Comparison of ENCODE assay signal across 8 cellular contexts in the genomic region with DNA sequence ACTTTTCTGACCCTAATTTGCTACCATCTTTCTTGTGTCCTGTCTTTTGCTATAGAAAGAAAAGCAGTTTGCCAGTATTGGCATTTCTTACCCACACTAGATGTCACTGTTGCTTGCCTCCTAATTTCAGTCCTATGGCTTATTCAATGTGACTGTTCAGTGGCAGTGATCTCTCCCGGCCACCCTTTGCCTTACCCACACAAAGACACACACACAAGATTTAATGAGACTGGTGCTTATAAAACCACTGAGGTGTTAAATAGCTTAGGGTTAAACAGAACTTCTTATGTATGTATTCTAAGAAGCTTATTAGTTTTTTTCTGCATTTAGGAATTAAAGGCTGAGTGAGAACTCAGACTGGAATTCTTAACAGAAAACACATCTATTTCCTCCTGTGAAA.
DNase-seq lines count a peak whose midpoint lies in the region; ATAC-seq and TF ChIP-seq lines count a peak whose summit lies in the region.

No MANE protein-coding gene starts in this region.

- POLR2A ChIA-PET in activated CD4-positive, alpha-beta memory T cell treated with anti-CD3 and anti-CD28 coated beads, Interleukin-2, amount 10 ng/mL, durations not matched to agents 7 days and 5 days (lab: Charles Lee) = no interaction called here

- H3K4me3 ChIP-seq in BE2C (ENCODE audit: low read depth, low read length) = no peak overlapping the region

- DNase-seq in BE2C = peak; percentile 28
- DNase-seq in NCI-H1048 (lab: John Stamatoyannopoulos, UW) = peak; percentile 48
- peak; percentile 74 for DNase-seq in SHP77 treated with DMSO at 0.1 percent for 48 hours (lab: John Stamatoyannopoulos, UW)
- DNase-seq in foreskin melanocyte = peak; percentile 49
- peak; percentile 85 for DNase-seq in superior temporal gyrus (ENCODE audit: extremely low spot score)
- DNase-seq in activated CD4-positive, alpha-beta memory T cell treated with anti-CD3 and anti-CD28 coated beads, Interleukin-2, amount 10 ng/mL, durations not matched to agents 7 days and 5 days = no peak

- no peaks in the 10 kb centered on the region; the same call in 1 of the 2 replicates for H3K9me3 ChIP-seq in BE2C

- H3K27me3 Mint-ChIP-seq in activated CD4-positive, alpha-beta memory T cell treated with anti-CD3 and anti-CD28 coated beads, Interleukin-2, amount 10 ng/mL, durations not matched to agents 7 days and 5 days = no peaks in the 10 kb centered on the region

- H3K27ac Mint-ChIP-seq in activated CD4-positive, alpha-beta memory T cell treated with anti-CD3 and anti-CD28 coated beads, Interleukin-2, amount 10 ng/mL, durations not matched to agents 7 days and 5 days = no peak overlapping the region

- CTCF ChIA-PET in activated CD4-positive, alpha-beta memory T cell treated with anti-CD3 and anti-CD28 coated beads, Interleukin-2, amount 10 ng/mL, durations not matched to agents 7 days and 5 days (lab: Charles Lee) = no interaction called here

- peak; percentile 50 for ATAC-seq in GM21576 (IDR thresholded peaks at IDR 0.05; ENCODE audit: unreplicated experiment)
- ATAC-seq in HG02840 (IDR thresholded peaks at IDR 0.05; ENCODE audit: low FRiP score, unreplicated experiment) = no peak

- no peaks in the 10 kb centered on the region for H3K36me3 Mint-ChIP-seq in activated CD4-positive, alpha-beta memory T cell treated with anti-CD3 and anti-CD28 coated beads, Interleukin-2, amount 10 ng/mL, durations not matched to agents 7 days and 5 days (ENCODE audit: low read depth)

- no peaks in the 10 kb centered on the region for H3K27me3 ChIP-seq in BE2C

- no peaks in the 10 kb centered on the region for H3K4me1 ChIP-seq in BE2C

- H3K9me3 Mint-ChIP-seq in activated CD4-positive, alpha-beta memory T cell treated with anti-CD3 and anti-CD28 coated beads, Interleukin-2, amount 10 ng/mL, durations not matched to agents 7 days and 5 days = no peaks in the 10 kb centered on the region

- no peak overlapping the region for H3K4me3 Mint-ChIP-seq in activated CD4-positive, alpha-beta memory T cell treated with anti-CD3 and anti-CD28 coated beads, Interleukin-2, amount 10 ng/mL, durations not matched to agents 7 days and 5 days

- H3K4me1 Mint-ChIP-seq in activated CD4-positive, alpha-beta memory T cell treated with anti-CD3 and anti-CD28 coated beads, Interleukin-2, amount 10 ng/mL, durations not matched to agents 7 days and 5 days = no peaks in the 10 kb centered on the region

- no peaks in the 10 kb centered on the region for H3K36me3 ChIP-seq in BE2C

- TF ChIP-seq CTCF in BE2C (IDR thresholded peaks at IDR 0.05; ENCODE audit: low read depth, low read length) = peak; percentile 67
